ENCODE assay signal across 9 cellular contexts in genomic region chr1:181038399-181038873, GRCh38. TPM values are rescaled to one million over a fixed set of nuclear protein-coding genes. Genes with fewer than 3 reads are reported as not detected.
A peak's percentile ranks its signal among the peaks of the same experiment; 100 is the strongest.
DNase-seq lines count a peak whose midpoint lies in the region; ATAC-seq and TF ChIP-seq lines count a peak whose summit lies in the region.
"Had no signal": no experiment of that assay in that cellular context is flagged by ENCODE, and none has a peak within 500 bp of the region (broad histone marks: within the 10 kb centered on the region; RNA-seq: fewer than 3 reads in every experiment).

No MANE protein-coding gene starts in this region.

- no peaks in the 10 kb centered on the region for H3K9me3 ChIP-seq in tibial artery
- H3K9me3 ChIP-seq: BLaER1 treated with 17β-estradiol and CSF1 and Interleukin-3, amounts not matched to agents 10 nM and 100 nM had no signal

- ATAC-seq in activated CD8-positive, alpha-beta T cell treated with anti-CD3 and anti-CD28 coated beads for 36 hours = peak; percentile 55

- no peak overlapping the region for H3K27ac Mint-ChIP-seq in activated CD8-positive, alpha-beta T cell treated with anti-CD3 and anti-CD28 coated beads for 36 hours
- no peak overlapping the region for H3K27ac Mint-ChIP-seq in endothelial cell (ENCODE audit: unreplicated experiment)

- H3K4me3 Mint-ChIP-seq in activated CD8-positive, alpha-beta T cell treated with anti-CD3 and anti-CD28 coated beads for 36 hours = no peak overlapping the region
- H3K4me3 Mint-ChIP-seq in endothelial cell (ENCODE audit: unreplicated experiment) = no peak overlapping the region

- no peaks in the 10 kb centered on the region for H3K27me3 Mint-ChIP-seq in activated CD8-positive, alpha-beta T cell treated with anti-CD3 and anti-CD28 coated beads for 36 hours
- H3K27me3 Mint-ChIP-seq in endothelial cell (ENCODE audit: unreplicated experiment) = peaks cover 2% of the 10 kb centered on the region

- DNase-seq in NK-92 treated with Interleukin-12 subunit alpha and Interleukin-12 subunit beta, amount 100 ng/mL, for 24 hours (lab: John Stamatoyannopoulos, UW) = peak; percentile 34
- no peak for DNase-seq in NK-92 (lab: John Stamatoyannopoulos, UW; ENCODE audit: unreplicated experiment)
- DNase-seq in HL-60 (ENCODE audit: low read depth in 1 of 2, low spot score in 1 of 2) = peak in 1 of 2 experiments; percentile 73
- peak; percentile 81 for DNase-seq in NCI-H82 treated with DMSO at 0.1 percent for 48 hours (lab: John Stamatoyannopoulos, UW; ENCODE audit: unreplicated experiment)
- DNase-seq in activated CD8-positive, alpha-beta T cell treated with anti-CD3 and anti-CD28 coated beads for 36 hours = peak; percentile 70
- peak; percentile 68 for DNase-seq in endothelial cell (ENCODE audit: low spot score)
- peak; percentile 74 for DNase-seq in myocyte (ENCODE audit: low read depth)
- DNase-seq in tibial artery = no peak

- no peaks in the 10 kb centered on the region for H3K9me3 Mint-ChIP-seq in activated CD8-positive, alpha-beta T cell treated with anti-CD3 and anti-CD28 coated beads for 36 hours
- no peaks in the 10 kb centered on the region for H3K9me3 Mint-ChIP-seq in endothelial cell (ENCODE audit: unreplicated experiment)

- intact Hi-C loops in activated CD8-positive, alpha-beta T cell treated with anti-CD3 and anti-CD28 coated beads for 36 hours (cut with micrococcal nuclease) = loop anchor here (2.0 kb wide), 1 partner anchor 104 kb away; no protein-coding TSS in a partner anchor
- intact Hi-C loops in tibial artery (cut with DNase I; ENCODE audit: low total_unique reads) = loop anchor here (5.0 kb wide), 1 partner anchor 104 kb away; no protein-coding TSS in a partner anchor

- CTCF ChIA-PET in activated CD8-positive, alpha-beta T cell treated with anti-CD3 and anti-CD28 coated beads for 36 hours (lab: Charles Lee) = interaction anchor here (0.6 to 15.3 kb wide), 25 partner anchors 10 to 157 kb away, joined by 3 to 254 read pairs (median 4); no protein-coding TSS in a partner anchor

- H3K36me3 ChIP-seq in tibial artery = peaks cover 0 to 4% (median 0%) of the 10 kb centered on the region in 3 donors

- peaks cover 0 to 65% (median 36%) of the 10 kb centered on the region in 4 donors for H3K4me1 ChIP-seq in tibial artery

- peaks cover 10% of the 10 kb centered on the region for H3K36me3 Mint-ChIP-seq in activated CD8-positive, alpha-beta T cell treated with anti-CD3 and anti-CD28 coated beads for 36 hours (ENCODE audit: low read depth)
- no peaks in the 10 kb centered on the region for H3K36me3 Mint-ChIP-seq in endothelial cell (ENCODE audit: low read depth, unreplicated experiment)

- H3K27me3 ChIP-seq in HL-60 (ENCODE audit: insufficient read depth, poor library complexity, severe bottlenecking) = no peaks in the 10 kb centered on the region
- H3K27me3 ChIP-seq in tibial artery = no peaks in the 10 kb centered on the region
- H3K27me3 ChIP-seq: BLaER1 treated with 17β-estradiol and CSF1 and Interleukin-3, amounts not matched to agents 10 nM and 100 nM had no signal

- H3K4me3 ChIP-seq in HL-60 (replicated peaks; ENCODE audit: insufficient read depth, low read length) (no peak overlapping the region), tibial artery (no peak overlapping the region)
- H3K4me3 ChIP-seq: BLaER1 treated with 17β-estradiol and CSF1 and Interleukin-3, amounts not matched to agents 10 nM and 100 nM had no signal

- peaks cover 71% of the 10 kb centered on the region for H3K4me1 Mint-ChIP-seq in activated CD8-positive, alpha-beta T cell treated with anti-CD3 and anti-CD28 coated beads for 36 hours (ENCODE audit: low read depth)
- peaks cover 13% of the 10 kb centered on the region for H3K4me1 Mint-ChIP-seq in endothelial cell (ENCODE audit: unreplicated experiment)

- TF ChIP-seq CTCF in HL-60 (IDR thresholded peaks at IDR 0.05; ENCODE audit: insufficient read depth, low read length) (peak; percentile 69), endothelial cell (IDR thresholded peaks at IDR 0.05; ENCODE audit: unreplicated experiment) (peak; percentile 78), tibial artery (IDR thresholded peaks at IDR 0.05) (peak; percentile 50 to 69)
- TF ChIP-seq CTCF in activated CD8-positive, alpha-beta T cell treated with anti-CD3 and anti-CD28 coated beads for 36 hours (IDR thresholded peaks at IDR 0.05) = peak; percentile 91

- no peak overlapping the region for H3K27ac ChIP-seq in HL-60 (replicated peaks)
- H3K27ac ChIP-seq in tibial artery = peak overlapping the region in 1 of 2 donors; percentile 10
- H3K27ac ChIP-seq: BLaER1 treated with 17β-estradiol and CSF1 and Interleukin-3, amounts not matched to agents 10 nM and 100 nM had no signal

- POLR2A ChIA-PET in activated CD8-positive, alpha-beta T cell treated with anti-CD3 and anti-CD28 coated beads for 36 hours (lab: Charles Lee) = interaction anchor here (0.6 to 3.5 kb wide), 6 partner anchors 15 to 103 kb away, joined by 3 to 23 read pairs (median 6); partner anchors contain the start of gene IER5

RNA-seq across cellular contexts. Expression of gene MR1, which starts 4.7 kb away (rescaled TPM):
- total RNA-seq in activated CD8-positive, alpha-beta T cell treated with anti-CD3 and anti-CD28 coated beads for 36 hours = 10 to 100 TPM; 15.7 to 16.7 TPM
- total RNA-seq in endothelial cell (ENCODE audit: unreplicated experiment) (0.67 TPM), myocyte (10.4 and 11.8 TPM in 2 replicates)
- 24.8 TPM for polyA plus RNA-seq in myocyte (2012)

RNA-seq across cellular contexts. Expression of gene STX6, which starts 15.8 kb away (rescaled TPM):
- 10 to 100 TPM; 23.1 to 24.7 TPM for total RNA-seq in activated CD8-positive, alpha-beta T cell treated with anti-CD3 and anti-CD28 coated beads for 36 hours
- total RNA-seq in endothelial cell (ENCODE audit: unreplicated experiment) (60.2 TPM), myocyte (9.5 and 11.2 TPM in 2 replicates)
- polyA plus RNA-seq in myocyte (2012) = 12.9 TPM

RNA-seq across cellular contexts. Expression of gene IER5, which starts 50.1 kb away (rescaled TPM):
- total RNA-seq in activated CD8-positive, alpha-beta T cell treated with anti-CD3 and anti-CD28 coated beads for 36 hours = 10 to 100 TPM; 39.8 to 41.3 TPM
- total RNA-seq in endothelial cell (ENCODE audit: unreplicated experiment) = 18.0 TPM
- total RNA-seq in myocyte = 32.8 and 40.8 TPM in 2 replicates
- polyA plus RNA-seq in myocyte (2012) = 32.6 TPM

Comparison
In these comparisons a context has a peak if more than half of its experiments do, and no peak if none do; other contexts are left out.
1. DNase-seq: peak in NK-92 treated with Interleukin-12 subunit alpha and Interleukin-12 subunit beta, amount 100 ng/mL, for 24 hours (single experiment), NCI-H82 treated with DMSO at 0.1 percent for 48 hours (single experiment), activated CD8-positive, alpha-beta T cell treated with anti-CD3 and anti-CD28 coated beads for 36 hours (single experiment), endothelial cell (single experiment) and myocyte (single experiment); none in NK-92 (single experiment) and tibial artery (0 of 2).
2. Peak in every context shown above with its lines, with median percentiles within 50 percentile points of each other: CTCF ChIP-seq.